Comparison of ENCODE assay signal across 11 cellular contexts in genomic region chr19:709965-710714, GRCh38. TPM values are rescaled to one million over a fixed set of nuclear protein-coding genes. Genes with fewer than 3 reads are reported as not detected.
DNase-seq lines count a peak whose midpoint lies in the region; ATAC-seq and TF ChIP-seq lines count a peak whose summit lies in the region.
"Had no signal": no experiment of that assay in that cellular context is flagged by ENCODE, and none has a peak within 500 bp of the region (broad histone marks: within the 10 kb centered on the region; RNA-seq: fewer than 3 reads in every experiment).

No MANE protein-coding gene starts in this region.

- peaks cover 4% of the 10 kb centered on the region; the same call in 1 of the 2 replicates for H3K27me3 ChIP-seq in BE2C
- no peaks in the 10 kb centered on the region for H3K27me3 ChIP-seq in iPS DF 6.9 (ENCODE audit: control insufficient read depth, insufficient read depth, low read length)
- H3K27me3 ChIP-seq in trophoblast cell (ENCODE audit: insufficient read depth, low read length): peaks cover 7% of the 10 kb centered on the region

- H3K36me3 ChIP-seq in BE2C (no peaks in the 10 kb centered on the region), iPS DF 6.9 (ENCODE audit: control insufficient read depth, insufficient read depth, low read length) (no peaks in the 10 kb centered on the region), trophoblast cell (ENCODE audit: control insufficient read depth in 1 of 2, insufficient read depth in 2 of 2, low read length in 2 of 2) (peaks cover 0 to 2% of the 10 kb centered on the region in 2 experiments)

- no peak overlapping the region for H3K9ac ChIP-seq in trophoblast cell (ENCODE audit: low read length)

- H2BK120ac ChIP-seq in trophoblast cell (ENCODE audit: insufficient read depth, low read length, poor library complexity): no peak overlapping the region

- H2AFZ ChIP-seq in trophoblast cell (ENCODE audit: insufficient read depth, low read length, poor library complexity): no peak overlapping the region

- H4K12ac ChIP-seq in trophoblast cell (ENCODE audit: low read depth, low read length): peak overlapping the region; percentile 51

- H3K23ac ChIP-seq in trophoblast cell (ENCODE audit: low read length): no peak overlapping the region

- H4K8ac ChIP-seq in trophoblast cell (ENCODE audit: low read depth, low read length): no peak overlapping the region

- no CpG with 5 or more reads among the region's 32 CpGs for WGBS in iPS DF 6.9 (ENCODE audit: insufficient coverage, insufficient read length)
- WGBS in trophoblast cell (ENCODE audit: extremely low coverage, insufficient coverage, insufficient read length): no CpG with 5 or more reads among the region's 32 CpGs

- H3K9me3 ChIP-seq in BE2C (no peaks in the 10 kb centered on the region), iPS DF 6.9 (ENCODE audit: control insufficient read depth, insufficient read depth, low read length) (no peaks in the 10 kb centered on the region), trophoblast cell (ENCODE audit: insufficient read depth, low read depth, low read length) (peaks cover 2% of the 10 kb centered on the region)

- no peak overlapping the region for H2BK5ac ChIP-seq in trophoblast cell (ENCODE audit: low read depth, low read length, poor library complexity)

- H2BK12ac ChIP-seq in trophoblast cell (ENCODE audit: low read length): no peak overlapping the region

- no peak overlapping the region for H3K4ac ChIP-seq in trophoblast cell (ENCODE audit: low read depth, low read length)

- DNase-seq in BE2C (no peak), astrocyte of the hippocampus (ENCODE audit: low read depth, low spot score) (peak; percentile 48), iPS DF 6.9 (ENCODE audit: low read depth, low spot score) (no peak), trophoblast cell (no peak), NCI-H526 (lab: John Stamatoyannopoulos, UW) (no peak)
- DNase-seq: HCEC 1CT, NCI-H526 treated with DMSO at 0.1 percent for 48 hours had no signal

- no peaks in the 10 kb centered on the region for H3K79me2 ChIP-seq in trophoblast cell (ENCODE audit: control insufficient read depth, insufficient read depth, low read length, poor library complexity)

- peak overlapping the region; percentile 32 for H3K14ac ChIP-seq in trophoblast cell (ENCODE audit: low read length)

- ATAC-seq in GM21619 (IDR thresholded peaks at IDR 0.05; ENCODE audit: unreplicated experiment): no peak
- no peak for ATAC-seq in HG02623 (IDR thresholded peaks at IDR 0.05; ENCODE audit: unreplicated experiment)
- no peak for ATAC-seq in GM18505 (IDR thresholded peaks at IDR 0.05; ENCODE audit: unreplicated experiment)

- H4K91ac ChIP-seq in trophoblast cell (ENCODE audit: low read depth, low read length): no peak overlapping the region

- H3K4me3 ChIP-seq in BE2C (ENCODE audit: low read depth, low read length) (peak overlapping the region; percentile 48), iPS DF 6.9 (ENCODE audit: low read length) (peak overlapping the region; percentile 60; the same call in 1 of the 2 replicates), trophoblast cell (ENCODE audit: low read depth, low read length) (peak overlapping the region; percentile 13)

- no peak overlapping the region for H2AK5ac ChIP-seq in trophoblast cell (ENCODE audit: low read length)

- H3K4me1 ChIP-seq in BE2C (no peaks in the 10 kb centered on the region; the same call in 1 of the 2 replicates), iPS DF 6.9 (ENCODE audit: control insufficient read depth, insufficient read depth, low read length) (peaks cover 2% of the 10 kb centered on the region; the same call in 1 of the 2 replicates), trophoblast cell (ENCODE audit: control insufficient read depth in 1 of 2, insufficient read depth in 2 of 2, low read length in 2 of 2) (peaks cover 0 to 3% of the 10 kb centered on the region in 2 experiments)

- no peak overlapping the region for H3K27ac ChIP-seq in iPS DF 6.9 (ENCODE audit: low read length)
- no peak overlapping the region for H3K27ac ChIP-seq in trophoblast cell (ENCODE audit: low read depth, low read length)

- TF ChIP-seq POLR2A in GM18505 (IDR thresholded peaks at IDR 0.05; ENCODE audit: borderline replicate concordance, extremely low read depth, insufficient read depth, insufficient read length): no peak

- H3K79me1 ChIP-seq in trophoblast cell (ENCODE audit: low read length): no peaks in the 10 kb centered on the region

- peak overlapping the region; percentile 98 for H3K4me2 ChIP-seq in trophoblast cell (ENCODE audit: low read length)

- no peak for TF ChIP-seq CTCF in BE2C (IDR thresholded peaks at IDR 0.05; ENCODE audit: low read depth, low read length)

- peak overlapping the region; percentile 22 for H3K18ac ChIP-seq in trophoblast cell (ENCODE audit: low read length)

RNA-seq across cellular contexts. Expression of gene PALM, which starts 1.4 kb away (rescaled TPM):
- polyA plus RNA-seq in BE2C (2012; ENCODE audit: insufficient read depth, insufficient read length, low read depth): 39.2 TPM
- 11.3 and 12.7 TPM in 2 replicates for polyA plus RNA-seq in trophoblast cell (2013)
- polyA plus RNA-seq: IgD-negative memory B cell had no signal

RNA-seq across cellular contexts. Expression of gene PRSS57, which starts 14.9 kb away (rescaled TPM):
- 1.0 TPM for polyA plus RNA-seq in BE2C (2012; ENCODE audit: insufficient read depth, insufficient read length, low read depth)
- polyA plus RNA-seq in trophoblast cell (2013): 0.04 TPM in 1 of 2 replicates, not detected in the other
- polyA plus RNA-seq: IgD-negative memory B cell had no signal

RNA-seq across cellular contexts. Expression of gene FSTL3, which starts 33.9 kb away (rescaled TPM):
- polyA plus RNA-seq in BE2C (2012; ENCODE audit: insufficient read depth, insufficient read length, low read depth): 5.4 TPM
- 15.0 and 16.0 TPM in 2 replicates for polyA plus RNA-seq in trophoblast cell (2013)

RNA-seq across cellular contexts. Expression of gene MISP, which starts 40.8 kb away (rescaled TPM):
- not detected for polyA plus RNA-seq in BE2C (2012; ENCODE audit: insufficient read depth, insufficient read length, low read depth)
- polyA plus RNA-seq in trophoblast cell (2013): 0.15 and 0.19 TPM in 2 replicates
- polyA plus RNA-seq: IgD-negative memory B cell had no signal

RNA-seq across cellular contexts. Expression of gene RNF126, which starts 47.1 kb away (rescaled TPM):
- polyA plus RNA-seq in BE2C (2012; ENCODE audit: insufficient read depth, insufficient read length, low read depth): 208 TPM
- polyA plus RNA-seq in trophoblast cell (2013): 70.7 and 73.5 TPM in 2 replicates
